Comparison of ENCODE assay signal across 28 cellular contexts in genomic region chr19:3615524-3616135, GRCh38. TPM values are rescaled to one million over a fixed set of nuclear protein-coding genes. Genes with fewer than 3 reads are reported as not detected.
"Had no signal": no experiment of that assay in that cellular context is flagged by ENCODE, and none has a peak within 500 bp of the region (broad histone marks: within the 10 kb centered on the region; RNA-seq: fewer than 3 reads in every experiment).

No MANE protein-coding gene starts in this region.

- H3K27me3 ChIP-seq: breast epithelium, SJSA1 had no signal

- H3K36me3 Mint-ChIP-seq: activated naive CD8-positive, alpha-beta T cell had no signal

- ATAC-seq: activated CD4-positive, CD25-positive, alpha-beta regulatory T cell treated with anti-CD3 and anti-CD28 coated beads, Interleukin-2, amount 50 U/mL, for 24 hours; activated CD8-positive, alpha-beta T cell treated with anti-CD3 and anti-CD28 coated beads, Interleukin-2, amount 10 ng/mL, durations not matched to agents 7 days and 5 days; SK-N-SH treated with all-trans-retinoic acid at 6 μM for 48 hours had no signal

- H3K4me1 ChIP-seq: breast epithelium had no signal

- H3K27ac ChIP-seq: breast epithelium, SJSA1 had no signal

- H3K9me3 ChIP-seq: breast epithelium, SJSA1 had no signal

- H3K4me3 ChIP-seq: breast epithelium, SJSA1 had no signal

- H3K9me3 Mint-ChIP-seq: activated naive CD4-positive, alpha-beta T cell treated with anti-CD3 and anti-CD28 coated beads for 36 hours; activated T-cell treated with anti-CD3 and anti-CD28 coated beads, Interleukin-2, amount 50 U/mL, for 24 hours; activated T-helper 1 cell treated with anti-CD3 and anti-CD28 coated beads, Interleukin-12 subunit alpha, Interleukin-12 subunit beta, Interleukin-2, Interleukin-4 antibody, amounts not matched to agents 30 ng/mL and 10 ng/mL and 1 ng/mL, durations not matched to agents 14 hours and 24 hours and 36 hours; T-helper 2 cell treated with Interferon-gamma antibody and Interleukin-4, amounts not matched to agents 5 μg/mL and 100 μg/mL, for 36 hours had no signal

- H3K27ac Mint-ChIP-seq: activated CD8-positive, alpha-beta T cell treated with anti-CD3 and anti-CD28 coated beads, Interleukin-2, amount 10 ng/mL, durations not matched to agents 7 days and 5 days; activated naive CD4-positive, alpha-beta T cell treated with anti-CD3 and anti-CD28 coated beads for 36 hours; activated naive CD8-positive, alpha-beta T cell; activated T-cell treated with anti-CD3 and anti-CD28 coated beads, Interleukin-2, amount 50 U/mL, for 24 hours; activated T-helper 1 cell treated with anti-CD3 and anti-CD28 coated beads, Interleukin-12 subunit alpha, Interleukin-12 subunit beta, Interleukin-2, Interleukin-4 antibody, amounts not matched to agents 30 ng/mL and 10 ng/mL and 1 ng/mL, durations not matched to agents 14 hours and 24 hours and 36 hours; T-helper 2 cell treated with Interferon-gamma antibody and Interleukin-4, amounts not matched to agents 5 μg/mL and 100 μg/mL, for 36 hours had no signal

- DNase-seq: activated CD4-positive, alpha-beta T cell treated with anti-CD3 and anti-CD28 coated beads for 48 hours; activated CD4-positive, alpha-beta T cell treated with anti-CD3 and anti-CD28 coated beads, Interleukin-2, amount 50 U/mL, for 4 hours; activated CD8-positive, alpha-beta T cell treated with anti-CD3 and anti-CD28 coated beads, Interleukin-2, amount 10 ng/mL, durations not matched to agents 7 days and 5 days; activated effector memory CD4-positive, alpha-beta T cell treated with anti-CD3 and anti-CD28 coated beads, Interleukin-2, amount 50 U/mL, for 16 hours; activated naive CD4-positive, alpha-beta T cell treated with anti-CD3 and anti-CD28 coated beads for 36 hours; activated T-cell treated with anti-CD3 and anti-CD28 coated beads, Interleukin-2, amount 50 U/mL, for 24 hours; caudate nucleus; KG1; NCI-H1092 treated with DMSO at 0.1 percent for 48 hours; NCI-H1417 treated with DMSO at 0.1 percent for 48 hours; NCI-H1694; NCI-H2029; NCI-H2107; NCI-H2171 treated with DMSO at 0.1 percent for 48 hours; NCI-H226; NCI-H526 treated with DMSO at 0.1 percent for 48 hours; NCI-H82; SHP77; SW 1271 had no signal

- H3K4me3 Mint-ChIP-seq: activated CD8-positive, alpha-beta T cell treated with anti-CD3 and anti-CD28 coated beads, Interleukin-2, amount 10 ng/mL, durations not matched to agents 7 days and 5 days; activated naive CD4-positive, alpha-beta T cell treated with anti-CD3 and anti-CD28 coated beads for 36 hours; activated naive CD8-positive, alpha-beta T cell; activated T-cell treated with anti-CD3 and anti-CD28 coated beads, Interleukin-2, amount 50 U/mL, for 24 hours; activated T-helper 1 cell treated with anti-CD3 and anti-CD28 coated beads, Interleukin-12 subunit alpha, Interleukin-12 subunit beta, Interleukin-2, Interleukin-4 antibody, amounts not matched to agents 30 ng/mL and 10 ng/mL and 1 ng/mL, durations not matched to agents 14 hours and 24 hours and 36 hours; T-helper 2 cell treated with Interferon-gamma antibody and Interleukin-4, amounts not matched to agents 5 μg/mL and 100 μg/mL, for 36 hours had no signal

RNA-seq across cellular contexts. Expression of gene TBXA2R, which starts 9.0 kb away (rescaled TPM):
- total RNA-seq: OCI-LY7, SJSA1 had no signal

RNA-seq across cellular contexts. Expression of gene GIPC3, which starts 30.4 kb away (rescaled TPM):
- total RNA-seq: M059J, OCI-LY7 had no signal
